31 cellular contexts compared by ENCODE assay signal in genomic region chr1:211859405-211859804, GRCh38.
"Had no signal": no experiment of that assay in that cellular context is flagged by ENCODE, and none has a peak within 500 bp of the region (broad histone marks: within the 10 kb centered on the region; RNA-seq: fewer than 3 reads in every experiment).

No MANE protein-coding gene starts in this region.

- H3K27ac Mint-ChIP-seq: natural killer cell; nephron; neural progenitor cell; progenitor cell of endocrine pancreas; stimulated activated memory B cell treated with anti-CD40 and anti-IgM and Interleukin-4, amounts not matched to agents 10 μg/mL and 1 μg/mL and 100 μg/mL, for 72 hours; stimulated activated naive CD8-positive, alpha-beta T cell treated with anti-CD3 and anti-CD28 coated beads, Interleukin-15, amount 100 ng/mL, for 72 hours had no signal

- FAIRE-seq: urothelium cell line had no signal

- H3K27me3 Mint-ChIP-seq: progenitor cell of endocrine pancreas; stimulated activated naive CD8-positive, alpha-beta T cell treated with anti-CD3 and anti-CD28 coated beads, Interleukin-15, amount 100 ng/mL, for 72 hours had no signal

- H3K4me1 Mint-ChIP-seq: nephron; neural progenitor cell; stimulated activated memory B cell treated with anti-CD40 and anti-IgM and Interleukin-4, amounts not matched to agents 10 μg/mL and 1 μg/mL and 100 μg/mL, for 72 hours had no signal

- H3K27ac ChIP-seq: neural progenitor cell, ovary, parathyroid adenoma, psoas muscle, skin epidermis, spleen, suprapubic skin, testis, tibial artery, transverse colon, upper lobe of left lung, vagina had no signal

- H3K27me3 ChIP-seq: neural progenitor cell, ovary, spleen, suprapubic skin, testis, tibial artery, transverse colon, upper lobe of left lung, vagina had no signal

- H3K36me3 ChIP-seq: neural progenitor cell, ovary, spleen, suprapubic skin, tibial artery, transverse colon, upper lobe of left lung, vagina had no signal

- DNase-seq: natural killer cell; occipital lobe; ovary; posterior cingulate gyrus; psoas muscle; right cardiac atrium; spleen; stimulated activated CD4-positive, alpha-beta T cell treated with anti-CD3 and anti-CD28 coated beads, Interleukin-12 subunit alpha, Interleukin-12 subunit beta, amount 100 ng/mL, for 4 hours; stimulated activated CD4-positive, alpha-beta T cell treated with anti-CD3 and anti-CD28 coated beads, Interleukin-1b, Interleukin-23, amount 100 ng/mL, for 48 hours; stimulated activated CD4-positive, alpha-beta T cell treated with anti-CD3 and anti-CD28 coated beads, Interleukin-4, amount 100 ng/mL, for 1 hour; stimulated activated CD4-positive, alpha-beta T cell treated with anti-CD3 and anti-CD28 coated beads, Interleukin-4, amount 100 ng/mL, for 4 hours; stimulated activated CD8-positive, alpha-beta memory T cell treated with anti-CD3 and anti-CD28 coated beads, Interleukin-4, amount 100 ng/mL, for 48 hours; stimulated activated naive CD4-positive, alpha-beta T cell; stimulated activated naive CD8-positive, alpha-beta T cell treated with anti-CD3 and anti-CD28 coated beads, Interleukin-15, amount 100 ng/mL, for 72 hours; stimulated activated naive CD8-positive, alpha-beta T cell treated with anti-CD3 and anti-CD28 coated beads, Interleukin-15, Interleukin-2, amounts not matched to agents 100 U/mL and 50 U/mL, for 24 hours; substantia nigra; testis; tibial artery; transverse colon; upper lobe of left lung had no signal

- H3K79me2 ChIP-seq: parathyroid adenoma had no signal

- H3K9ac ChIP-seq: neural progenitor cell, parathyroid adenoma had no signal

- H2AFZ ChIP-seq: neural progenitor cell, parathyroid adenoma had no signal

- ATAC-seq: natural killer cell; psoas muscle; right cardiac atrium; sciatic nerve; stimulated activated memory B cell treated with anti-CD40 and anti-IgM and Interleukin-4, amounts not matched to agents 10 μg/mL and 1 μg/mL and 100 μg/mL, for 72 hours; stimulated activated naive CD8-positive, alpha-beta T cell treated with anti-CD3 and anti-CD28 coated beads, Interleukin-15, amount 100 ng/mL, for 72 hours; stimulated activated naive CD8-positive, alpha-beta T cell treated with anti-CD3 and anti-CD28 coated beads, Interleukin-15, Interleukin-2, amounts not matched to agents 100 U/mL and 50 U/mL, for 24 hours had no signal

- H3K4me3 Mint-ChIP-seq: natural killer cell; nephron; neural progenitor cell; stimulated activated memory B cell treated with anti-CD40 and anti-IgM and Interleukin-4, amounts not matched to agents 10 μg/mL and 1 μg/mL and 100 μg/mL, for 72 hours; stimulated activated naive CD8-positive, alpha-beta T cell treated with anti-CD3 and anti-CD28 coated beads, Interleukin-15, amount 100 ng/mL, for 72 hours had no signal

- H3K36me3 Mint-ChIP-seq: natural killer cell, neural progenitor cell had no signal

- H3K4me2 ChIP-seq: neural progenitor cell, smooth muscle cell had no signal

- H3K4me1 ChIP-seq: neural progenitor cell, parathyroid adenoma, psoas muscle, spleen, suprapubic skin, testis, tibial artery, transverse colon, upper lobe of left lung, vagina had no signal

- H3K9me3 ChIP-seq: ovary, psoas muscle, suprapubic skin, testis, tibial artery, vagina had no signal

- H3K4me3 ChIP-seq: neural progenitor cell, ovary, psoas muscle, skin epidermis, smooth muscle cell, spleen, suprapubic skin, testis, tibial artery, transverse colon, upper lobe of left lung, vagina had no signal
